Comparison of ENCODE assay signal across 23 cellular contexts in the genomic region with DNA sequence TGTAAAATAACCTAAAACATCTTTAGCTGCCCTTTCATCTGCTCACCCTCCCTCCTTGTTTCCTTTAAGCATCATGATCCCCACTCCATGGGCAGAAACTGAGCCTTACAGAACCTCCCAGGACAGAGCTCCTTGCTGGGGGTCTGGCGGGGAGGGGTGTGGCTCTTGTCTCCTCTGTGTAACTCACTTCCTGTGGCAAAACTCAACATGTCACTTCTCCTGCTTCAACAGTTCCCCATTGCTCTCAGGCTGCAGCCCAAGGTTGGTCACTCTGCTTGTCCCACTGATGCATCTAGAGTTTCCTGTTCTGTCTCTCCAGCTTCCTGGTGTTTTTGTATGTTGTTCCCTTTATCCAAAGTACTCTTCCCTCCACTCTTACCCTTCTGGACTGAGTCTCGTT. TPM values are rescaled to one million over a fixed set of nuclear protein-coding genes. Genes with fewer than 3 reads are reported as not detected.
DNase-seq lines count a peak whose midpoint lies in the region; ATAC-seq, FAIRE-seq and TF ChIP-seq lines count a peak whose summit lies in the region.
"Had no signal": no experiment of that assay in that cellular context is flagged by ENCODE, and none has a peak within 500 bp of the region (broad histone marks: within the 10 kb centered on the region; RNA-seq: fewer than 3 reads in every experiment).

No MANE protein-coding gene starts in this region.

- H3K27ac ChIP-seq in endothelial cell of umbilical vein (ENCODE audit: insufficient read depth, low read depth, low read length): peak overlapping the region; percentile 74
- H3K27ac ChIP-seq: body of pancreas, Peyer's patch had no signal

- no peaks in the 10 kb centered on the region for H3K9me3 Mint-ChIP-seq in activated CD8-positive, alpha-beta T cell treated with anti-CD3 and anti-CD28 coated beads, Interleukin-2, amount 10 ng/mL, durations not matched to agents 7 days and 5 days (ENCODE audit: insufficient read depth)
- H3K9me3 Mint-ChIP-seq in activated CD8-positive, alpha-beta T cell treated with anti-CD3 and anti-CD28 coated beads for 36 hours: no peaks in the 10 kb centered on the region
- peaks cover 3% of the 10 kb centered on the region for H3K9me3 Mint-ChIP-seq in osteocyte (ENCODE audit: unreplicated experiment)
- H3K9me3 Mint-ChIP-seq: activated naive CD4-positive, alpha-beta T cell treated with anti-CD3 and anti-CD28 coated beads, Interleukin-2, amount 10 ng/mL, durations not matched to agents 7 days and 5 days; T-helper 1 cell treated with Interleukin-12 subunit alpha and Interleukin-12 subunit beta and Interleukin-4 antibody, amounts not matched to agents 30 μg/mL and 1 μg/mL, for 36 hours had no signal

- BruUV-seq in endothelial cell of umbilical vein (replicated peaks; lab: Mats Ljungman, UMichigan): no TSS peak

- H3K36me3 Mint-ChIP-seq in activated CD8-positive, alpha-beta T cell treated with anti-CD3 and anti-CD28 coated beads, Interleukin-2, amount 10 ng/mL, durations not matched to agents 7 days and 5 days (ENCODE audit: low read depth): no peaks in the 10 kb centered on the region
- H3K36me3 Mint-ChIP-seq in activated CD8-positive, alpha-beta T cell treated with anti-CD3 and anti-CD28 coated beads for 36 hours (ENCODE audit: low read depth): no peaks in the 10 kb centered on the region
- H3K36me3 Mint-ChIP-seq in osteocyte (ENCODE audit: unreplicated experiment): no peaks in the 10 kb centered on the region
- H3K36me3 Mint-ChIP-seq: activated naive CD4-positive, alpha-beta T cell treated with anti-CD3 and anti-CD28 coated beads, Interleukin-2, amount 10 ng/mL, durations not matched to agents 7 days and 5 days had no signal

- no peak for TF ChIP-seq CTCF in activated CD8-positive, alpha-beta T cell treated with anti-CD3 and anti-CD28 coated beads for 36 hours (IDR thresholded peaks at IDR 0.05)
- TF ChIP-seq CTCF in endothelial cell of umbilical vein (IDR thresholded peaks at IDR 0.05; ENCODE audit: extremely low read depth in 1 of 2, insufficient read depth in 1 of 2, low read depth in 1 of 2, low read length in 2 of 2) (no peak), osteocyte (IDR thresholded peaks at IDR 0.05) (no peak)

- H3K4me3 Mint-ChIP-seq in activated CD8-positive, alpha-beta T cell treated with anti-CD3 and anti-CD28 coated beads, Interleukin-2, amount 10 ng/mL, durations not matched to agents 7 days and 5 days: no peak overlapping the region
- no peak overlapping the region for H3K4me3 Mint-ChIP-seq in activated CD8-positive, alpha-beta T cell treated with anti-CD3 and anti-CD28 coated beads for 36 hours
- H3K4me3 Mint-ChIP-seq in osteocyte (ENCODE audit: unreplicated experiment): no peak overlapping the region
- H3K4me3 Mint-ChIP-seq: activated naive CD4-positive, alpha-beta T cell treated with anti-CD3 and anti-CD28 coated beads, Interleukin-2, amount 10 ng/mL, durations not matched to agents 7 days and 5 days; T-helper 1 cell treated with Interleukin-12 subunit alpha and Interleukin-12 subunit beta and Interleukin-4 antibody, amounts not matched to agents 30 μg/mL and 1 μg/mL, for 36 hours had no signal

- no peak for ATAC-seq in activated CD8-positive, alpha-beta T cell treated with anti-CD3 and anti-CD28 coated beads, Interleukin-2, amount 10 ng/mL, durations not matched to agents 7 days and 5 days
- ATAC-seq in activated CD8-positive, alpha-beta T cell treated with anti-CD3 and anti-CD28 coated beads for 36 hours: no peak
- ATAC-seq: body of pancreas had no signal

- no peak overlapping the region for H3K4me2 ChIP-seq in endothelial cell of umbilical vein (ENCODE audit: insufficient read depth, low read length)

- H2AFZ ChIP-seq in endothelial cell of umbilical vein (ENCODE audit: low read depth, low read length): peak overlapping the region; percentile 35

- no peak for TF ChIP-seq POLR2A in endothelial cell of umbilical vein (IDR thresholded peaks at IDR 0.05; ENCODE audit: low read depth, low read length)

- H3K79me2 ChIP-seq in endothelial cell of umbilical vein (ENCODE audit: control insufficient read depth, insufficient read depth, low read length): no peaks in the 10 kb centered on the region

- H3K27me3 ChIP-seq in endothelial cell of umbilical vein (ENCODE audit: control insufficient read depth in 2 of 2, insufficient read depth in 2 of 2, low read length in 2 of 2): no peaks in the 10 kb centered on the region
- H3K27me3 ChIP-seq: body of pancreas, Peyer's patch had no signal

- H3K4me3 ChIP-seq in endothelial cell of umbilical vein (replicated peaks in 1 of 3; ENCODE audit: insufficient read depth in 1 of 3, low read depth in 1 of 3, low read length in 3 of 3): no peak overlapping the region
- H3K4me3 ChIP-seq: body of pancreas, Peyer's patch had no signal

- H3K4me1 ChIP-seq in endothelial cell of umbilical vein (ENCODE audit: control insufficient read depth, extremely low read depth, insufficient read depth, low read length): peaks cover 18% of the 10 kb centered on the region
- H3K4me1 ChIP-seq: body of pancreas, Peyer's patch had no signal

- dilution Hi-C loops in endothelial cell of umbilical vein (cut with MboI; ENCODE audit: extremely low pct_ligation_motif_present, low sequenced_read_pairs): no loop called here

- H3K9me1 ChIP-seq in endothelial cell of umbilical vein (replicated peaks; ENCODE audit: control insufficient read depth, extremely low read depth, insufficient read depth, low read length): no peaks in the 10 kb centered on the region

- no peak for DNase-seq in activated CD8-positive, alpha-beta T cell treated with anti-CD3 and anti-CD28 coated beads, Interleukin-2, amount 10 ng/mL, durations not matched to agents 7 days and 5 days
- DNase-seq in activated CD8-positive, alpha-beta T cell treated with anti-CD3 and anti-CD28 coated beads for 36 hours: no peak
- peak; percentile 0 for DNase-seq in OCI-M1 (lab: John Stamatoyannopoulos, UW)
- DNase-seq in endothelial cell of umbilical vein (ENCODE audit: low read depth, low spot score): no peak
- no peak for DNase-seq in osteocyte (ENCODE audit: extremely low spot score, unreplicated experiment)
- no peak for DNase-seq in NAMALWA (ENCODE audit: low spot score)
- DNase-seq in activated naive CD4-positive, alpha-beta T cell treated with Interleukin-2 at 50 U/mL for 16 hours: no peak
- no peak for DNase-seq in NCI-H1048 (lab: John Stamatoyannopoulos, UW)
- DNase-seq: ACHN; activated CD4-positive, CD25-positive, alpha-beta regulatory T cell treated with anti-CD3 and anti-CD28 coated beads, Interleukin-2, amount 50 U/mL, for 72 hours; activated CD8-positive, alpha-beta memory T cell treated with anti-CD3 and anti-CD28 coated beads, Interleukin-2, amount 50 U/mL, for 4 hours; activated naive CD4-positive, alpha-beta T cell treated with anti-CD3 and anti-CD28 coated beads, Interleukin-2, amount 10 ng/mL, durations not matched to agents 7 days and 5 days; NCI-H2029 treated with DMSO at 0.1 percent for 48 hours; Peyer's patch; stimulated activated naive CD4-positive, alpha-beta T cell treated with Interleukin-2 at 50 U/mL for 16 hours had no signal

- POLR2A ChIA-PET in activated CD8-positive, alpha-beta T cell treated with anti-CD3 and anti-CD28 coated beads, Interleukin-2, amount 10 ng/mL, durations not matched to agents 7 days and 5 days (lab: Charles Lee): no interaction called here
- POLR2A ChIA-PET in activated CD8-positive, alpha-beta T cell treated with anti-CD3 and anti-CD28 coated beads for 36 hours (lab: Charles Lee): no interaction called here
- POLR2A ChIA-PET in endothelial cell of umbilical vein (lab: Charles Lee): no interaction called here

- H3K4me1 Mint-ChIP-seq in activated CD8-positive, alpha-beta T cell treated with anti-CD3 and anti-CD28 coated beads, Interleukin-2, amount 10 ng/mL, durations not matched to agents 7 days and 5 days (ENCODE audit: low read depth): peaks cover 6% of the 10 kb centered on the region
- peaks cover 12% of the 10 kb centered on the region for H3K4me1 Mint-ChIP-seq in activated CD8-positive, alpha-beta T cell treated with anti-CD3 and anti-CD28 coated beads for 36 hours (ENCODE audit: low read depth)
- peaks cover 29% of the 10 kb centered on the region for H3K4me1 Mint-ChIP-seq in osteocyte (ENCODE audit: unreplicated experiment)

- no peaks in the 10 kb centered on the region for H3K36me3 ChIP-seq in endothelial cell of umbilical vein (ENCODE audit: control insufficient read depth in 2 of 2, extremely low read depth in 1 of 2, insufficient read depth in 2 of 2, low read length in 2 of 2)
- H3K36me3 ChIP-seq: Peyer's patch had no signal

- intact Hi-C loops in activated CD8-positive, alpha-beta T cell treated with anti-CD3 and anti-CD28 coated beads for 36 hours (cut with micrococcal nuclease): no loop called here
- intact Hi-C loops in endothelial cell of umbilical vein (cut with micrococcal nuclease): no loop called here

- FAIRE-seq in endothelial cell of umbilical vein (lab: Jason Lieb, UNC): peak; percentile 72
- FAIRE-seq: GM12891, keratinocyte had no signal

- H3K9me3 ChIP-seq in endothelial cell of umbilical vein (replicated peaks; ENCODE audit: control insufficient read depth, insufficient read depth, low read length): no peaks in the 10 kb centered on the region
- H3K9me3 ChIP-seq: body of pancreas, Peyer's patch had no signal

- CTCF ChIA-PET in activated CD8-positive, alpha-beta T cell treated with anti-CD3 and anti-CD28 coated beads, Interleukin-2, amount 10 ng/mL, durations not matched to agents 7 days and 5 days (lab: Charles Lee): no interaction called here
- CTCF ChIA-PET in activated CD8-positive, alpha-beta T cell treated with anti-CD3 and anti-CD28 coated beads for 36 hours (lab: Charles Lee): interaction anchor here (1.1 kb wide), 1 partner anchor 16 kb away, joined by 3 read pairs; no protein-coding TSS in a partner anchor
- CTCF ChIA-PET in endothelial cell of umbilical vein (lab: Charles Lee): interaction anchor here (1.0 to 4.1 kb wide), 2 partner anchors 11 to 19 kb away, joined by 3 to 28 read pairs; a partner anchor contains a TSS

- peak overlapping the region; percentile 39 for H3K27ac Mint-ChIP-seq in activated CD8-positive, alpha-beta T cell treated with anti-CD3 and anti-CD28 coated beads, Interleukin-2, amount 10 ng/mL, durations not matched to agents 7 days and 5 days
- no peak overlapping the region for H3K27ac Mint-ChIP-seq in activated CD8-positive, alpha-beta T cell treated with anti-CD3 and anti-CD28 coated beads for 36 hours
- H3K27ac Mint-ChIP-seq in osteocyte (ENCODE audit: unreplicated experiment): peak overlapping the region; percentile 95
- H3K27ac Mint-ChIP-seq: activated naive CD4-positive, alpha-beta T cell treated with anti-CD3 and anti-CD28 coated beads, Interleukin-2, amount 10 ng/mL, durations not matched to agents 7 days and 5 days; T-helper 1 cell treated with Interleukin-12 subunit alpha and Interleukin-12 subunit beta and Interleukin-4 antibody, amounts not matched to agents 30 μg/mL and 1 μg/mL, for 36 hours had no signal

- H3K27me3 Mint-ChIP-seq in activated CD8-positive, alpha-beta T cell treated with anti-CD3 and anti-CD28 coated beads, Interleukin-2, amount 10 ng/mL, durations not matched to agents 7 days and 5 days (ENCODE audit: low read depth): peaks cover 5% of the 10 kb centered on the region
- H3K27me3 Mint-ChIP-seq in activated CD8-positive, alpha-beta T cell treated with anti-CD3 and anti-CD28 coated beads for 36 hours: peaks cover 1% of the 10 kb centered on the region
- no peaks in the 10 kb centered on the region for H3K27me3 Mint-ChIP-seq in osteocyte (ENCODE audit: unreplicated experiment)

- H4K20me1 ChIP-seq in endothelial cell of umbilical vein (replicated peaks; ENCODE audit: control insufficient read depth, extremely low read depth, insufficient read depth, low read length): no peaks in the 10 kb centered on the region

- H3K9ac ChIP-seq in endothelial cell of umbilical vein (replicated peaks; ENCODE audit: extremely low read depth, insufficient read depth, low read length): no peak overlapping the region

RNA-seq across cellular contexts. Expression of a gene that starts 19.4 kb away (rescaled TPM):
- total RNA-seq in activated CD8-positive, alpha-beta T cell treated with anti-CD3 and anti-CD28 coated beads, Interleukin-2, amount 10 ng/mL, durations not matched to agents 7 days and 5 days: not detected
- total RNA-seq in activated CD8-positive, alpha-beta T cell treated with anti-CD3 and anti-CD28 coated beads for 36 hours: 1 to 10 TPM in 1 of 2 experiments, under 1 TPM in 1; 0.52 to 1.1 TPM
- total RNA-seq in endothelial cell of umbilical vein (not detected in 2 replicates), osteocyte (not detected in 2 replicates)
- 0.19 TPM in 1 of 2 replicates, not detected in the other for polyA plus RNA-seq in endothelial cell of umbilical vein
- polyA plus RNA-seq in endothelial cell of umbilical vein (2011; cell fraction: cytosol; rRNA removed): not detected in 2 replicates
- not detected in 2 replicates for polyA plus RNA-seq in endothelial cell of umbilical vein (2011; cell fraction: nucleus; rRNA removed)
- not detected in 2 replicates for polyA plus RNA-seq in endothelial cell of umbilical vein (2012)
- polyA minus RNA-seq in endothelial cell of umbilical vein: not detected in 2 replicates
- not detected for polyA minus RNA-seq in endothelial cell of umbilical vein (2011; cell fraction: cytosol; rRNA and poly(A)+ RNA removed)
- polyA minus RNA-seq in endothelial cell of umbilical vein (2011; cell fraction: nucleus; rRNA and poly(A)+ RNA removed): not detected in 2 replicates
- total RNA-seq: body of pancreas, G401, mucosa of gallbladder, Peyer's patch, posterior vena cava, ureter had no signal
- polyA plus RNA-seq: keratinocyte had no signal

RNA-seq across cellular contexts. Expression of a gene that starts 43.6 kb away (rescaled TPM):
- 100 to 1,000 TPM; 127 to 133 TPM for total RNA-seq in activated CD8-positive, alpha-beta T cell treated with anti-CD3 and anti-CD28 coated beads, Interleukin-2, amount 10 ng/mL, durations not matched to agents 7 days and 5 days
- total RNA-seq in activated CD8-positive, alpha-beta T cell treated with anti-CD3 and anti-CD28 coated beads for 36 hours: 100 to 1,000 TPM; 234 to 239 TPM
- total RNA-seq in endothelial cell of umbilical vein: 414 and 445 TPM in 2 replicates
- 208 and 331 TPM in 2 replicates for polyA plus RNA-seq in endothelial cell of umbilical vein
- 444 and 471 TPM in 2 replicates for polyA plus RNA-seq in endothelial cell of umbilical vein (2011; cell fraction: cytosol; rRNA removed)
- 315 and 479 TPM in 2 replicates for polyA plus RNA-seq in endothelial cell of umbilical vein (2011; cell fraction: nucleus; rRNA removed)
- polyA plus RNA-seq in endothelial cell of umbilical vein (2012): 497 and 598 TPM in 2 replicates
- polyA minus RNA-seq in endothelial cell of umbilical vein: 191 and 193 TPM in 2 replicates
- 103 TPM for polyA minus RNA-seq in endothelial cell of umbilical vein (2011; cell fraction: cytosol; rRNA and poly(A)+ RNA removed)
- 91.8 and 122 TPM in 2 replicates for polyA minus RNA-seq in endothelial cell of umbilical vein (2011; cell fraction: nucleus; rRNA and poly(A)+ RNA removed)
- total RNA-seq in osteocyte: 417 and 433 TPM in 2 replicates

RNA-seq across cellular contexts. Expression of a gene that starts 46.5 kb away (rescaled TPM):
- not detected for total RNA-seq in activated CD8-positive, alpha-beta T cell treated with anti-CD3 and anti-CD28 coated beads, Interleukin-2, amount 10 ng/mL, durations not matched to agents 7 days and 5 days
- total RNA-seq in activated CD8-positive, alpha-beta T cell treated with anti-CD3 and anti-CD28 coated beads for 36 hours: not detected
- not detected in 2 replicates for total RNA-seq in endothelial cell of umbilical vein
- polyA plus RNA-seq in endothelial cell of umbilical vein: not detected in 2 replicates
- polyA plus RNA-seq in endothelial cell of umbilical vein (2011; cell fraction: cytosol; rRNA removed): not detected in 2 replicates
- polyA plus RNA-seq in endothelial cell of umbilical vein (2011; cell fraction: nucleus; rRNA removed): not detected in 2 replicates
- not detected in 2 replicates for polyA plus RNA-seq in endothelial cell of umbilical vein (2012)
- not detected in 2 replicates for polyA minus RNA-seq in endothelial cell of umbilical vein
- not detected for polyA minus RNA-seq in endothelial cell of umbilical vein (2011; cell fraction: cytosol; rRNA and poly(A)+ RNA removed)
- not detected in 2 replicates for polyA minus RNA-seq in endothelial cell of umbilical vein (2011; cell fraction: nucleus; rRNA and poly(A)+ RNA removed)
- total RNA-seq in osteocyte: 0.26 and 0.32 TPM in 2 replicates
- total RNA-seq: G401 had no signal
- polyA plus RNA-seq: keratinocyte had no signal
